In genomic region chr1:10795305-10796021, GRCh38 we compare ENCODE assay signal across 8 cellular contexts. TPM values are rescaled to one million over a fixed set of nuclear protein-coding genes. Genes with fewer than 3 reads are reported as not detected.
DNase-seq lines count a peak whose midpoint lies in the region; ATAC-seq and TF ChIP-seq lines count a peak whose summit lies in the region.

No MANE protein-coding gene starts in this region.

- CTCF ChIA-PET in naive thymus-derived CD4-positive, alpha-beta T cell (lab: Charles Lee): no interaction called here

- H3K36me3 Mint-ChIP-seq in CD14-positive monocyte: peaks cover 0 to 2% of the 10 kb centered on the region in 2 donors
- no peaks in the 10 kb centered on the region for H3K36me3 Mint-ChIP-seq in naive thymus-derived CD4-positive, alpha-beta T cell

- no peak for ATAC-seq in naive thymus-derived CD4-positive, alpha-beta T cell
- ATAC-seq in HG03565 (IDR thresholded peaks at IDR 0.05; ENCODE audit: unreplicated experiment) (no peak), HG03378 (IDR thresholded peaks at IDR 0.05; ENCODE audit: unreplicated experiment) (no peak)

- H3K27ac ChIP-seq in MM.1S (ENCODE audit: low read length): no peak overlapping the region
- H3K27ac ChIP-seq in naive thymus-derived CD4-positive, alpha-beta T cell (ENCODE audit: low read depth, low read length): no peak overlapping the region

- no peaks in the 10 kb centered on the region for H3F3A ChIP-seq in MM.1S (ENCODE audit: insufficient read depth, low read length)

- TF ChIP-seq CTCF in CD14-positive monocyte (IDR thresholded peaks at IDR 0.05) (no peak), MM.1S (IDR thresholded peaks at IDR 0.05; ENCODE audit: low read length) (no peak)

- H3K36me3 ChIP-seq in MM.1S (replicated peaks; ENCODE audit: insufficient read depth, low read length): no peaks in the 10 kb centered on the region
- H3K36me3 ChIP-seq in naive thymus-derived CD4-positive, alpha-beta T cell (ENCODE audit: control insufficient read depth in 2 of 3, insufficient read depth in 3 of 3, low read length in 3 of 3): no peaks in the 10 kb centered on the region

- intact Hi-C loops in CD14-positive monocyte (cut with micrococcal nuclease): no loop called here
- intact Hi-C loops in naive thymus-derived CD4-positive, alpha-beta T cell (cut with micrococcal nuclease): no loop called here

- H4K20me1 ChIP-seq in MM.1S (ENCODE audit: insufficient read depth, low read length): no peaks in the 10 kb centered on the region

- H3K27me3 ChIP-seq in MM.1S (replicated peaks; ENCODE audit: insufficient read depth, low read length): peaks cover 89% of the 10 kb centered on the region
- H3K27me3 ChIP-seq in naive thymus-derived CD4-positive, alpha-beta T cell (ENCODE audit: control insufficient read depth in 2 of 2, insufficient read depth in 2 of 2, low read length in 2 of 2): no peaks in the 10 kb centered on the region

- H3K27ac Mint-ChIP-seq in CD14-positive monocyte: peak overlapping the region in 1 of 7 donors; percentile 66
- peak overlapping the region in 1 of 9 donors; percentile 64 for H3K27ac Mint-ChIP-seq in naive thymus-derived CD4-positive, alpha-beta T cell

- no peaks in the 10 kb centered on the region for H3K79me2 ChIP-seq in MM.1S (ENCODE audit: low read length)

- H2AFZ ChIP-seq in MM.1S (ENCODE audit: low read length): 0 out of 2 replicates have a peak overlapping the region, but pooled peaks have one; percentile 45

- no peaks in the 10 kb centered on the region for H3K9me3 ChIP-seq in MM.1S (replicated peaks; ENCODE audit: insufficient read depth, low read length)
- H3K9me3 ChIP-seq in naive thymus-derived CD4-positive, alpha-beta T cell (ENCODE audit: control insufficient read depth in 2 of 3, low read length in 3 of 3): no peaks in the 10 kb centered on the region

- peaks cover 58 to 77% (median 68%) of the 10 kb centered on the region in 3 donors for H3K27me3 Mint-ChIP-seq in CD14-positive monocyte (ENCODE audit: low read depth in 3 of 3)
- peaks cover 42 to 65% (median 54%) of the 10 kb centered on the region in 5 donors for H3K27me3 Mint-ChIP-seq in naive thymus-derived CD4-positive, alpha-beta T cell

- H3K4me3 ChIP-seq in MM.1S (ENCODE audit: low read length): peak overlapping the region; percentile 62
- H3K4me3 ChIP-seq in naive thymus-derived CD4-positive, alpha-beta T cell (ENCODE audit: low read length): no peak overlapping the region

- H3K4me2 ChIP-seq in MM.1S (ENCODE audit: low read depth, low read length): peak overlapping the region; percentile 74; the same call in 1 of the 2 replicates

- peaks cover 14% of the 10 kb centered on the region for H3K4me1 Mint-ChIP-seq in CD14-positive monocyte
- peaks cover 7 to 21% (median 15%) of the 10 kb centered on the region in 7 donors for H3K4me1 Mint-ChIP-seq in naive thymus-derived CD4-positive, alpha-beta T cell

- H3K9me3 Mint-ChIP-seq in CD14-positive monocyte: peaks cover 0 to 14% (median 2%) of the 10 kb centered on the region in 7 donors
- H3K9me3 Mint-ChIP-seq in naive thymus-derived CD4-positive, alpha-beta T cell: peaks cover 0 to 6% (median 0%) of the 10 kb centered on the region in 11 donors

- H3K9me2 ChIP-seq in MM.1S (replicated peaks; ENCODE audit: insufficient read depth, low read length): no peaks in the 10 kb centered on the region

- no peaks in the 10 kb centered on the region for H3K4me1 ChIP-seq in MM.1S (ENCODE audit: low read length)
- peaks cover 0 to 7% of the 10 kb centered on the region in 2 donors for H3K4me1 ChIP-seq in naive thymus-derived CD4-positive, alpha-beta T cell (ENCODE audit: control insufficient read depth in 2 of 2, insufficient read depth in 2 of 2, low read length in 2 of 2)

- H3K4me3 Mint-ChIP-seq in CD14-positive monocyte: peak overlapping the region; percentile 47 to 90
- peak overlapping the region; percentile 51 to 88 (median 70) for H3K4me3 Mint-ChIP-seq in naive thymus-derived CD4-positive, alpha-beta T cell

- DNase-seq in CD14-positive monocyte (ENCODE audit: low spot score) (no peak), MM.1S (no peak), ecto neural progenitor cell (ENCODE audit: low spot score) (peak; percentile 65), RPMI8226 (no peak)
- no peak for DNase-seq in naive thymus-derived CD4-positive, alpha-beta T cell
- no peak for DNase-seq in stimulated activated CD4-positive, alpha-beta T cell treated with anti-CD3 and anti-CD28 coated beads, Interleukin-2, amount 100 ng/mL, for 48 hours

- no peak overlapping the region for H3K9ac ChIP-seq in MM.1S (ENCODE audit: low read length)

- POLR2A ChIA-PET in naive thymus-derived CD4-positive, alpha-beta T cell (lab: Charles Lee): no interaction called here

RNA-seq across cellular contexts. Expression of gene CASZ1, which starts 1.0 kb away (rescaled TPM):
- under 1 TPM; 0.30 to 0.50 TPM for polyA plus RNA-seq in CD14-positive monocyte
- total RNA-seq in naive thymus-derived CD4-positive, alpha-beta T cell: 10 to 100 TPM in 2 of 5 experiments, 1 to 10 TPM in 3; 5.2 to 15.9 (median 6.0) TPM
- 1 to 10 TPM in 1 of 2 donors, under 1 TPM in 1; 0.33 to 1.1 TPM for polyA plus RNA-seq in naive thymus-derived CD4-positive, alpha-beta T cell
